Comparison of ENCODE assay signal across 25 cellular contexts in the genomic region with DNA sequence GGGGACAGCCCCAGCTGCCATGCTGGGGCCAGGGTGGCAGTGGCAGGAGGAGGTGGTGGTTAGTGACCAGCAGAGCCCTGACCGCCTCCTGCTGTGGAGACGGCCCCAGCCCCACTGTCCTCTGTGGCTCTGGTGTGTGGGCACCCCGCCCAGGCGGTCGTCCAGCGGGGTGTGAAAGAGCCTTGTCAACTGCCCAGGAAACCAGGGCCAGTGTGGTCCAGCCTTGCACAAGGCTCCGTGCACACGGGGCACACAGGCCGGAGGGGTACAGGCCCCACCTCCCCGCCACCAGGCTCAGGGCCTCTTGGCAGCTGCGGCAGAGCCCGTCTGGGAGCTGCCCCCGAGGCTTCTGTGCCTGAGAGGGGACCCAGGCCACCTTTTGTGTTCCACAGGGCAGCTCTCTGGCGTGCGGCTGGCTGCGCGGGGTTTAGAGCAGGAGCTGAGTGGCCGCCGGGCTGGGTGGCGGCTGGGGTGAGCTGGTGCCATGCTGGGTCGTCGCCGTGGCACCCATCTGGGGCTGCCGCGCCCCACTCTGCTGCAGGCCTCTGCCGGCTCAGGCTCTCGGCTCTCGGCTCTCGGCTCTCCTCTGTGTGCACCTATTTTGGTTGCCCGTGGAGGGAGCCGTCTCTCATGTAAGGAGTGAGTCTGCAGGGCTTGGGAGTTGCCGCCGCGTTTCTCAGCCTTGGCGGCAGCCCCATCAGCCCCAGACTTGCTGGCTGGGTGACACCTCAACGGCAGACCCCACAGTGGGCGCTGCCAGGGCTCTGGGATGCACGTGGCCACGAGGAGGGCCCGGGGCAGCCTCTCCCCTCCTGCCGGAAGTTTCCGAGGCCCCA. TPM values are rescaled to one million over a fixed set of nuclear protein-coding genes. Genes with fewer than 3 reads are reported as not detected.
DNase-seq lines count a peak whose midpoint lies in the region; ATAC-seq and TF ChIP-seq lines count a peak whose summit lies in the region.
"Had no signal": no experiment of that assay in that cellular context is flagged by ENCODE, and none has a peak within 500 bp of the region (broad histone marks: within the 10 kb centered on the region; RNA-seq: fewer than 3 reads in every experiment).

No MANE protein-coding gene starts in this region.

- peak; percentile 30 to 46 for ATAC-seq in right cardiac atrium
- no peak for ATAC-seq in left ventricle myocardium superior
- ATAC-seq in HG02763 (IDR thresholded peaks at IDR 0.05; ENCODE audit: unreplicated experiment) = no peak
- ATAC-seq: A549, PC-3 had no signal

- H3K9me2 ChIP-seq in OCI-LY7 (ENCODE audit: insufficient read depth, low read length) = no peaks in the 10 kb centered on the region

- peaks cover 1% of the 10 kb centered on the region for H3K4me1 ChIP-seq in right cardiac atrium (ENCODE audit: control insufficient read depth, insufficient read depth, low read length)
- peaks cover 6% of the 10 kb centered on the region for H3K4me1 ChIP-seq in neural progenitor cell
- no peaks in the 10 kb centered on the region for H3K4me1 ChIP-seq in OCI-LY7 (ENCODE audit: insufficient read depth, low read length, poor library complexity, severe bottlenecking)
- H3K4me1 ChIP-seq: SJCRH30 had no signal

- peaks cover 6% of the 10 kb centered on the region for H3K36me3 Mint-ChIP-seq in neural progenitor cell
- H3K36me3 Mint-ChIP-seq: IgD-negative memory B cell had no signal

- H3K4me1 Mint-ChIP-seq in neural progenitor cell = peaks cover 20% of the 10 kb centered on the region

- H3K79me2 ChIP-seq in neural progenitor cell (ENCODE audit: low read depth) (no peaks in the 10 kb centered on the region), OCI-LY7 (ENCODE audit: insufficient read depth, low read depth, low read length) (no peaks in the 10 kb centered on the region)

- H3K36me3 ChIP-seq in WERI-Rb-1 (peaks cover 37% of the 10 kb centered on the region), neural progenitor cell (no peaks in the 10 kb centered on the region), OCI-LY7 (ENCODE audit: insufficient read depth, low read length) (peaks cover 10% of the 10 kb centered on the region)

- no peak overlapping the region for H3K4me3 Mint-ChIP-seq in neural progenitor cell
- H3K4me3 Mint-ChIP-seq: HFFc6, IgD-negative memory B cell had no signal

- H4K20me1 ChIP-seq in neural progenitor cell (ENCODE audit: low read depth) = peaks cover 13% of the 10 kb centered on the region
- H4K20me1 ChIP-seq in OCI-LY7 (ENCODE audit: insufficient read depth, low read length) = no peaks in the 10 kb centered on the region

- DNase-seq in right cardiac atrium (no peak), left ventricle myocardium superior (no peak), WERI-Rb-1 (no peak), neural progenitor cell (ENCODE audit: low spot score) (no peak), OCI-LY7 (ENCODE audit: low spot score) (no peak), OCI-M1 (lab: John Stamatoyannopoulos, UW) (no peak), epidermal melanocyte (ENCODE audit: insufficient read length, low spot score) (no peak)
- DNase-seq: DMS79 treated with DMSO at 0.1 percent for 48 hours; H7; HFFc6; Kasumi-1; MM.1S; NCI-H1092; NCI-H146; NCI-H2081; NCI-H748 treated with DMSO at 0.1 percent for 48 hours; NK-92 treated with Interleukin-12 subunit alpha and Interleukin-12 subunit beta, amount 100 ng/mL, for 24 hours; PC-3; RPMI8226; SJCRH30 had no signal

- H3K4me2 ChIP-seq in neural progenitor cell (no peak overlapping the region), OCI-LY7 (ENCODE audit: low read length) (no peak overlapping the region)
- H3K4me2 ChIP-seq: A549 had no signal

- H3K27me3 ChIP-seq in right cardiac atrium (ENCODE audit: control insufficient read depth, insufficient read depth) = no peaks in the 10 kb centered on the region
- H3K27me3 ChIP-seq in WERI-Rb-1 (ENCODE audit: insufficient read depth, low read depth, severe bottlenecking) = no peaks in the 10 kb centered on the region
- no peaks in the 10 kb centered on the region for H3K27me3 ChIP-seq in neural progenitor cell
- H3K27me3 ChIP-seq: SJCRH30 had no signal

- CTCF ChIA-PET in OCI-LY7 (lab: Charles Lee; ENCODE audit: unreplicated experiment) = no interaction called here

- peaks cover 5% of the 10 kb centered on the region for H3K27me3 Mint-ChIP-seq in neural progenitor cell (ENCODE audit: insufficient read depth, low read depth)
- H3K27me3 Mint-ChIP-seq: IgD-negative memory B cell had no signal

- H3K9me3 Mint-ChIP-seq in neural progenitor cell = no peaks in the 10 kb centered on the region
- H3K9me3 Mint-ChIP-seq: HFFc6, IgD-negative memory B cell had no signal

- POLR2A ChIA-PET in OCI-LY7 (lab: Charles Lee) = no interaction called here

- H3F3A ChIP-seq in neural progenitor cell (ENCODE audit: low read depth) = no peaks in the 10 kb centered on the region

- H2AFZ ChIP-seq in neural progenitor cell (replicated peaks) = no peak overlapping the region
- no peak overlapping the region for H2AFZ ChIP-seq in OCI-LY7 (ENCODE audit: low read length)

- H3K4me3 ChIP-seq in right cardiac atrium (ENCODE audit: low read length) = no peak overlapping the region
- no peak overlapping the region for H3K4me3 ChIP-seq in WERI-Rb-1 (ENCODE audit: low read depth, low read length)
- H3K4me3 ChIP-seq in neural progenitor cell = no peak overlapping the region
- H3K4me3 ChIP-seq in OCI-LY7 (ENCODE audit: low read depth, low read length, poor library complexity, severe bottlenecking) = no peak overlapping the region
- H3K4me3 ChIP-seq: A549, SJCRH30 had no signal

- no TSS peak for BruUV-seq in OCI-LY7 (replicated peaks; lab: Mats Ljungman, UMichigan)

- H3K27ac ChIP-seq in right cardiac atrium (ENCODE audit: low read length) (no peak overlapping the region), WERI-Rb-1 (peak overlapping the region; percentile 26), neural progenitor cell (peak overlapping the region; percentile 37), OCI-LY7 (ENCODE audit: low read depth, low read length, poor library complexity, severe bottlenecking) (no peak overlapping the region)
- H3K27ac ChIP-seq: A549, C4-2B, HL-60, SJCRH30 had no signal

- WGBS in right cardiac atrium = 82% methylated on average over 42 of the region's 42 CpGs

- no peak overlapping the region for H3K27ac Mint-ChIP-seq in neural progenitor cell
- H3K27ac Mint-ChIP-seq: HFFc6, IgD-negative memory B cell had no signal

- H3K9ac ChIP-seq in neural progenitor cell = no peak overlapping the region

- no peaks in the 10 kb centered on the region for H3K9me3 ChIP-seq in right cardiac atrium (ENCODE audit: control insufficient read depth, low read length)
- H3K9me3 ChIP-seq in WERI-Rb-1 (ENCODE audit: severe bottlenecking) = no peaks in the 10 kb centered on the region
- H3K9me3 ChIP-seq in neural progenitor cell (ENCODE audit: low read depth) = no peaks in the 10 kb centered on the region
- no peaks in the 10 kb centered on the region for H3K9me3 ChIP-seq in OCI-LY7 (ENCODE audit: low read length)
- H3K9me3 ChIP-seq: A549, SJCRH30 had no signal

- TF ChIP-seq CTCF in WERI-Rb-1 (IDR thresholded peaks at IDR 0.05; ENCODE audit: low read depth, low read length) (no peak), neural progenitor cell (IDR thresholded peaks at IDR 0.05) (no peak), OCI-LY7 (conservative IDR thresholded peaks at IDR 0.05; ENCODE audit: low read length) (no peak)

- intact Hi-C loops in right cardiac atrium (cut with DNase I) (no loop called here), left ventricle myocardium superior (cut with micrococcal nuclease) (no loop called here), OCI-LY7 (cut with micrococcal nuclease; ENCODE audit: unreplicated experiment) (no loop called here)

RNA-seq across cellular contexts. Expression of a gene that starts 36.1 kb away (rescaled TPM):
- total RNA-seq in right cardiac atrium (10 to 100 TPM; 19.2 to 26.5 (median 24.1) TPM), left ventricle myocardium superior (69.9 TPM), neural progenitor cell (ENCODE audit: low replicate concordance) (4.7 and 17.1 TPM in 2 replicates), OCI-LY7 (2022) (53.3 and 61.6 TPM in 2 replicates)
- 25.1 TPM for polyA plus RNA-seq in right cardiac atrium
- total RNA-seq in OCI-LY7 (2014; rRNA removed; shearing (Covaris generic)) = 18.6 and 37.0 TPM in 2 replicates

RNA-seq across cellular contexts. Expression of a gene that starts 55.2 kb away (rescaled TPM):
- total RNA-seq in right cardiac atrium = 10 to 100 TPM; 19.1 to 46.5 (median 33.7) TPM
- polyA plus RNA-seq in right cardiac atrium = 11.9 TPM
- total RNA-seq in left ventricle myocardium superior = 26.5 TPM
- 0.09 TPM in 1 of 2 replicates, not detected in the other for total RNA-seq in neural progenitor cell (ENCODE audit: low replicate concordance)
- 4.2 and 11.6 TPM in 2 replicates for total RNA-seq in OCI-LY7 (2014; rRNA removed; shearing (Covaris generic))
- 60.8 and 78.9 TPM in 2 replicates for total RNA-seq in OCI-LY7 (2022)

Comparison
In these comparisons a context has a peak if more than half of its experiments do, and no peak if none do; other contexts are left out.
1. ATAC-seq: peak in right cardiac atrium (2 of 2); none in left ventricle myocardium superior (single experiment) and HG02763 (single experiment).
2. H3K27ac ChIP-seq: peak in WERI-Rb-1 (single experiment) and neural progenitor cell (single experiment); none in right cardiac atrium (single experiment) and OCI-LY7 (single experiment).